Comparison of ENCODE assay signal across 25 cellular contexts in genomic region chr16:56715128-56715527, GRCh38. TPM values are rescaled to one million over a fixed set of nuclear protein-coding genes. Genes with fewer than 3 reads are reported as not detected.
DNase-seq lines count a peak whose midpoint lies in the region; ATAC-seq and TF ChIP-seq lines count a peak whose summit lies in the region.
"Had no signal": no experiment of that assay in that cellular context is flagged by ENCODE, and none has a peak within 500 bp of the region (broad histone marks: within the 10 kb centered on the region; RNA-seq: fewer than 3 reads in every experiment).

No MANE protein-coding gene starts in this region.

- H3K36me3 ChIP-seq in SK-N-SH (replicated peaks in 1 of 2; ENCODE audit: control insufficient read depth in 1 of 2, insufficient read depth in 2 of 2, low read length in 1 of 2): no peaks in the 10 kb centered on the region
- no peaks in the 10 kb centered on the region for H3K36me3 ChIP-seq in endodermal cell (ENCODE audit: control insufficient read depth, insufficient read depth, low read length)
- H3K36me3 ChIP-seq: BE2C had no signal

- H3K4me3 ChIP-seq in SK-N-SH (ENCODE audit: low read depth in 2 of 2, low read length in 1 of 2): no peak overlapping the region
- H3K4me3 ChIP-seq in endodermal cell (ENCODE audit: low read length): no peak overlapping the region
- H3K4me3 ChIP-seq: A549, GM23338, PC-9 had no signal

- POLR2A ChIA-PET in SK-N-SH (lab: Yijun Ruan, JAX): no interaction called here
- POLR2A ChIA-PET in T-cell (lab: Charles Lee): no interaction called here

- CTCF ChIA-PET in activated CD8-positive, alpha-beta memory T cell treated with anti-CD3 and anti-CD28 coated beads, Interleukin-2, amount 10 ng/mL, durations not matched to agents 7 days and 5 days (lab: Charles Lee): interaction anchor here (0.7 to 3.0 kb wide), 4 partner anchors 9 to 367 kb away, joined by 3 to 12 read pairs (median 4); no protein-coding TSS in a partner anchor
- CTCF ChIA-PET in SK-N-SH (lab: Yijun Ruan, JAX) (interaction anchor here (0.6 to 1.2 kb wide), 3 partner anchors 13 to 307 kb away, joined by 3 to 8 read pairs (median 4); no protein-coding TSS in a partner anchor), T-cell (lab: Charles Lee) (interaction anchor here in 1 of 2 donors (0.5 to 1.7 kb wide), 2 partner anchors 13 kb away, joined by 4 to 6 read pairs; no protein-coding TSS in a partner anchor)

- no peak overlapping the region for H3K27ac Mint-ChIP-seq in activated CD8-positive, alpha-beta memory T cell treated with anti-CD3 and anti-CD28 coated beads, Interleukin-2, amount 10 ng/mL, durations not matched to agents 7 days and 5 days
- H3K27ac Mint-ChIP-seq in endodermal cell (no peak overlapping the region), T-cell (no peak overlapping the region)
- H3K27ac Mint-ChIP-seq: GM23338 had no signal

- no peaks in the 10 kb centered on the region for H3K9me3 Mint-ChIP-seq in activated CD8-positive, alpha-beta memory T cell treated with anti-CD3 and anti-CD28 coated beads, Interleukin-2, amount 10 ng/mL, durations not matched to agents 7 days and 5 days (ENCODE audit: low read depth)
- H3K9me3 Mint-ChIP-seq in endodermal cell: no peaks in the 10 kb centered on the region
- H3K9me3 Mint-ChIP-seq in T-cell: no peaks in the 10 kb centered on the region
- H3K9me3 Mint-ChIP-seq: GM23338 had no signal

- peaks cover 21% of the 10 kb centered on the region for H3K4me1 Mint-ChIP-seq in activated CD8-positive, alpha-beta memory T cell treated with anti-CD3 and anti-CD28 coated beads, Interleukin-2, amount 10 ng/mL, durations not matched to agents 7 days and 5 days
- no peaks in the 10 kb centered on the region for H3K4me1 Mint-ChIP-seq in endodermal cell
- H3K4me1 Mint-ChIP-seq in T-cell: peaks cover 11 to 17% (median 15%) of the 10 kb centered on the region in 3 donors

- H3K27ac ChIP-seq in SK-N-SH (ENCODE audit: low read depth in 2 of 2, low read length in 1 of 2) (no peak overlapping the region), endodermal cell (ENCODE audit: low read depth, low read length) (no peak overlapping the region)
- H3K27ac ChIP-seq: A549, PC-9, RWPE1 had no signal

- ATAC-seq in activated CD8-positive, alpha-beta memory T cell treated with anti-CD3 and anti-CD28 coated beads, Interleukin-2, amount 10 ng/mL, durations not matched to agents 7 days and 5 days: no peak
- ATAC-seq in T-cell (replicated peaks in 1 of 4): no peak
- ATAC-seq: A549 had no signal

- DNase-seq in activated CD8-positive, alpha-beta memory T cell treated with anti-CD3 and anti-CD28 coated beads, Interleukin-2, amount 50 U/mL, for 48 hours: peak; percentile 36
- DNase-seq in activated CD8-positive, alpha-beta memory T cell treated with anti-CD3 and anti-CD28 coated beads, Interleukin-2, amount 10 ng/mL, durations not matched to agents 7 days and 5 days: no peak
- DNase-seq in SK-N-SH (peak; percentile 46), endodermal cell (no peak), NCI-H1417 (lab: John Stamatoyannopoulos, UW) (no peak), T-cell (no peak), A172 (ENCODE audit: low spot score) (no peak)
- DNase-seq in stimulated activated CD8-positive, alpha-beta memory T cell treated with anti-CD3 and anti-CD28 coated beads, Interleukin-4, amount 100 ng/mL, for 48 hours: peak; percentile 20
- DNase-seq: BE2C, DMS79 treated with DMSO at 0.1 percent for 48 hours, HCEC 1CT, KG1, NCI-H1048, NCI-H1436, NCI-H1930, NCI-H2227 treated with DMSO at 0.1 percent for 48 hours, NCI-H510A treated with DMSO at 0.1 percent for 48 hours, NCI-H748 treated with DMSO at 0.1 percent for 48 hours, PC-9, SHP77 treated with DMSO at 0.1 percent for 48 hours had no signal

- no peaks in the 10 kb centered on the region for H4K20me1 ChIP-seq in SK-N-SH (ENCODE audit: insufficient read depth)

- no peaks in the 10 kb centered on the region for H3K27me3 ChIP-seq in SK-N-SH (ENCODE audit: insufficient read depth)
- H3K27me3 ChIP-seq in endodermal cell (ENCODE audit: control insufficient read depth, insufficient read depth, low read length, poor library complexity, severe bottlenecking): no peaks in the 10 kb centered on the region
- H3K27me3 ChIP-seq: BE2C had no signal

- no peak overlapping the region for H3K9ac ChIP-seq in SK-N-SH
- H3K9ac ChIP-seq in endodermal cell (ENCODE audit: extremely low read depth, low read length, poor library complexity, severe bottlenecking): no peak overlapping the region

- no peaks in the 10 kb centered on the region for H3K27me3 Mint-ChIP-seq in activated CD8-positive, alpha-beta memory T cell treated with anti-CD3 and anti-CD28 coated beads, Interleukin-2, amount 10 ng/mL, durations not matched to agents 7 days and 5 days
- H3K27me3 Mint-ChIP-seq in endodermal cell (ENCODE audit: insufficient read depth) (peaks cover 7% of the 10 kb centered on the region), T-cell (no peaks in the 10 kb centered on the region)

- peaks cover 0 to 3% of the 10 kb centered on the region in 2 experiments; a peak in 1 of 4 replicates for H3K4me1 ChIP-seq in SK-N-SH (ENCODE audit: control insufficient read depth in 1 of 2, insufficient read depth in 2 of 2, low read depth in 1 of 2, low read length in 1 of 2)
- no peaks in the 10 kb centered on the region for H3K4me1 ChIP-seq in endodermal cell (ENCODE audit: control insufficient read depth, insufficient read depth, low read length)
- H3K4me1 ChIP-seq: A549, BE2C had no signal

- TF ChIP-seq EP300 in SK-N-SH (IDR thresholded peaks at IDR 0.05; ENCODE audit: borderline replicate concordance in 1 of 2, low read depth in 1 of 2, low read length in 1 of 2): no peak

- no peak overlapping the region for H3K4me3 Mint-ChIP-seq in activated CD8-positive, alpha-beta memory T cell treated with anti-CD3 and anti-CD28 coated beads, Interleukin-2, amount 10 ng/mL, durations not matched to agents 7 days and 5 days
- H3K4me3 Mint-ChIP-seq in endodermal cell (no peak overlapping the region), T-cell (no peak overlapping the region)
- H3K4me3 Mint-ChIP-seq: GM23338 had no signal

- no peaks in the 10 kb centered on the region for H3K9me3 ChIP-seq in SK-N-SH
- H3K9me3 ChIP-seq in endodermal cell (ENCODE audit: control insufficient read depth, low read length): no peaks in the 10 kb centered on the region
- H3K9me3 ChIP-seq: A549, BE2C had no signal

- no peak for TF ChIP-seq RAD21 in SK-N-SH (IDR thresholded peaks at IDR 0.05; ENCODE audit: low read length)

- no peaks in the 10 kb centered on the region for H3F3A ChIP-seq in SK-N-SH (replicated peaks; ENCODE audit: insufficient read depth)

- H3K36me3 Mint-ChIP-seq in activated CD8-positive, alpha-beta memory T cell treated with anti-CD3 and anti-CD28 coated beads, Interleukin-2, amount 10 ng/mL, durations not matched to agents 7 days and 5 days: peaks cover 4% of the 10 kb centered on the region
- no peaks in the 10 kb centered on the region for H3K36me3 Mint-ChIP-seq in endodermal cell (ENCODE audit: low read depth)
- H3K36me3 Mint-ChIP-seq in T-cell: no peaks in the 10 kb centered on the region

- H2AFZ ChIP-seq in SK-N-SH (ENCODE audit: low read depth): no peak overlapping the region
- H2AFZ ChIP-seq: GM23338, PC-9 had no signal

- TF ChIP-seq CTCF in SK-N-SH (IDR thresholded peaks at IDR 0.05) (no peak), endodermal cell (conservative IDR thresholded peaks at IDR 0.05) (peak; percentile 17)

- no peaks in the 10 kb centered on the region for H3K9me2 ChIP-seq in SK-N-SH

- no peak overlapping the region for H3K4me2 ChIP-seq in SK-N-SH
- H3K4me2 ChIP-seq: A549, GM23338, PC-9 had no signal

- H3K79me2 ChIP-seq in SK-N-SH (ENCODE audit: insufficient read depth): no peaks in the 10 kb centered on the region

- WGBS in SK-N-SH (ENCODE audit: low lambda C conversion rate): 67% methylated on average over 4 of the region's 4 CpGs
- 89 to 93% methylated on average over 3 to 4 of the region's 4 CpGs for WGBS in endodermal cell (ENCODE audit: insufficient coverage in 1 of 2, insufficient read length in 1 of 2), 2 experiments

RNA-seq across cellular contexts. Expression of gene NUP93, which starts 14.8 kb away (rescaled TPM):
- 100 to 1,000 TPM; 126 to 129 TPM for total RNA-seq in activated CD8-positive, alpha-beta memory T cell treated with anti-CD3 and anti-CD28 coated beads, Interleukin-2, amount 10 ng/mL, durations not matched to agents 7 days and 5 days
- 41.5 and 43.1 TPM in 2 replicates for polyA plus RNA-seq in SK-N-SH (2012; rRNA removed)
- 33.3 and 34.9 TPM in 2 replicates for polyA plus RNA-seq in SK-N-SH (2012; cell fraction: cytosol; rRNA removed)
- 74.6 and 75.8 TPM in 2 replicates for polyA plus RNA-seq in SK-N-SH (2012; cell fraction: nucleus; rRNA removed)
- total RNA-seq in endodermal cell (100 to 1,000 TPM; 146 to 149 TPM), T-cell (10 to 100 TPM; 52.6 to 72.4 (median 60.5) TPM)
- 110 TPM for polyA plus RNA-seq in endodermal cell (2013, experiment 1 of 2)
- 101 TPM for polyA plus RNA-seq in endodermal cell (2013, experiment 2 of 2)
- total RNA-seq in A172 (2014; rRNA removed; shearing (Covaris generic)): 134 and 139 TPM in 2 replicates

RNA-seq across cellular contexts. Expression of gene MT1X, which starts 32.9 kb away (rescaled TPM):
- total RNA-seq in activated CD8-positive, alpha-beta memory T cell treated with anti-CD3 and anti-CD28 coated beads, Interleukin-2, amount 10 ng/mL, durations not matched to agents 7 days and 5 days: 10 to 100 TPM; 34.2 to 39.5 TPM
- polyA plus RNA-seq in SK-N-SH (2012; rRNA removed): 202 and 213 TPM in 2 replicates
- 112 and 207 TPM in 2 replicates for polyA plus RNA-seq in SK-N-SH (2012; cell fraction: cytosol; rRNA removed)
- polyA plus RNA-seq in SK-N-SH (2012; cell fraction: nucleus; rRNA removed): 59.9 and 154 TPM in 2 replicates
- 1 to 10 TPM; 1.5 to 8.8 TPM for total RNA-seq in endodermal cell
- 25.0 TPM for polyA plus RNA-seq in endodermal cell (2013, experiment 1 of 2)
- 13.0 TPM for polyA plus RNA-seq in endodermal cell (2013, experiment 2 of 2)
- 10 to 100 TPM; 18.7 to 30.8 (median 28.8) TPM for total RNA-seq in T-cell
- 24.9 and 97.3 TPM in 2 replicates for total RNA-seq in A172 (2014; rRNA removed; shearing (Covaris generic))

RNA-seq across cellular contexts. Expression of gene MT1H, which starts 45.5 kb away (rescaled TPM):
- not detected for total RNA-seq in activated CD8-positive, alpha-beta memory T cell treated with anti-CD3 and anti-CD28 coated beads, Interleukin-2, amount 10 ng/mL, durations not matched to agents 7 days and 5 days
- not detected in 2 replicates for polyA plus RNA-seq in SK-N-SH (2012; rRNA removed)
- not detected in 2 replicates for polyA plus RNA-seq in SK-N-SH (2012; cell fraction: cytosol; rRNA removed)
- not detected in 2 replicates for polyA plus RNA-seq in SK-N-SH (2012; cell fraction: nucleus; rRNA removed)
- 1 to 10 TPM in 1 of 2 donors, not detected in 1; 1.6 TPM for total RNA-seq in endodermal cell
- 3.5 TPM for polyA plus RNA-seq in endodermal cell (2013, experiment 1 of 2)
- polyA plus RNA-seq in endodermal cell (2013, experiment 2 of 2): not detected
- 1 to 10 TPM in 1 of 5 donors, not detected in 4; 1.4 TPM for total RNA-seq in T-cell
- total RNA-seq in A172 (2014; rRNA removed; shearing (Covaris generic)): not detected in 2 replicates
- total RNA-seq: HT1080, M059J, PC-9 had no signal
- polyA plus RNA-seq: A549 had no signal

RNA-seq across cellular contexts. Expression of gene MT1G, which starts 47.3 kb away (rescaled TPM):
- 1 to 10 TPM; 2.8 to 3.4 TPM for total RNA-seq in activated CD8-positive, alpha-beta memory T cell treated with anti-CD3 and anti-CD28 coated beads, Interleukin-2, amount 10 ng/mL, durations not matched to agents 7 days and 5 days
- 0.50 and 1.2 TPM in 2 replicates for polyA plus RNA-seq in SK-N-SH (2012; rRNA removed)
- 0.70 and 0.84 TPM in 2 replicates for polyA plus RNA-seq in SK-N-SH (2012; cell fraction: cytosol; rRNA removed)
- polyA plus RNA-seq in SK-N-SH (2012; cell fraction: nucleus; rRNA removed): 0.26 and 0.66 TPM in 2 replicates
- total RNA-seq in endodermal cell (1 to 10 TPM in 1 of 2 donors, not detected in 1; 7.8 TPM), T-cell (1 to 10 TPM in 3 of 5 donors, not detected in 2; 2.0 to 4.1 (median 4.0) TPM)
- polyA plus RNA-seq in endodermal cell (2013, experiment 1 of 2): 10.4 TPM
- 1.6 TPM for polyA plus RNA-seq in endodermal cell (2013, experiment 2 of 2)
- not detected in 2 replicates for total RNA-seq in A172 (2014; rRNA removed; shearing (Covaris generic))
- total RNA-seq: PC-9 had no signal
- polyA plus RNA-seq: A549 had no signal

RNA-seq across cellular contexts. Expression of gene MT1F, which starts 57.4 kb away (rescaled TPM):
- 10 to 100 TPM; 11.4 to 20.6 TPM for total RNA-seq in activated CD8-positive, alpha-beta memory T cell treated with anti-CD3 and anti-CD28 coated beads, Interleukin-2, amount 10 ng/mL, durations not matched to agents 7 days and 5 days
- polyA plus RNA-seq in SK-N-SH (2012; rRNA removed): 9.5 and 13.0 TPM in 2 replicates
- polyA plus RNA-seq in SK-N-SH (2012; cell fraction: cytosol; rRNA removed): 7.8 and 8.5 TPM in 2 replicates
- polyA plus RNA-seq in SK-N-SH (2012; cell fraction: nucleus; rRNA removed): 2.2 and 5.8 TPM in 2 replicates
- total RNA-seq in endodermal cell (1 to 10 TPM in 1 of 2 donors, not detected in 1; 3.4 TPM), T-cell (10 to 100 TPM in 2 of 5 donors, 1 to 10 TPM in 3; 5.3 to 14.3 (median 9.3) TPM)
- 3.5 TPM for polyA plus RNA-seq in endodermal cell (2013, experiment 1 of 2)
- polyA plus RNA-seq in endodermal cell (2013, experiment 2 of 2): 2.2 TPM
- not detected in 2 replicates for total RNA-seq in A172 (2014; rRNA removed; shearing (Covaris generic))
- total RNA-seq: HT1080 had no signal

Comparison
In these comparisons a context has a peak if more than half of its experiments do, and no peak if none do; other contexts are left out.
1. DNase-seq: peak in activated CD8-positive, alpha-beta memory T cell treated with anti-CD3 and anti-CD28 coated beads, Interleukin-2, amount 50 U/mL, for 48 hours (single experiment), SK-N-SH (single experiment) and stimulated activated CD8-positive, alpha-beta memory T cell treated with anti-CD3 and anti-CD28 coated beads, Interleukin-4, amount 100 ng/mL, for 48 hours (single experiment); none in activated CD8-positive, alpha-beta memory T cell treated with anti-CD3 and anti-CD28 coated beads, Interleukin-2, amount 10 ng/mL, durations not matched to agents 7 days and 5 days (single experiment), endodermal cell (single experiment), NCI-H1417 (0 of 3), T-cell (0 of 34) and A172 (single experiment).